ENCODE assay signal across 8 cellular contexts in the genomic region with DNA sequence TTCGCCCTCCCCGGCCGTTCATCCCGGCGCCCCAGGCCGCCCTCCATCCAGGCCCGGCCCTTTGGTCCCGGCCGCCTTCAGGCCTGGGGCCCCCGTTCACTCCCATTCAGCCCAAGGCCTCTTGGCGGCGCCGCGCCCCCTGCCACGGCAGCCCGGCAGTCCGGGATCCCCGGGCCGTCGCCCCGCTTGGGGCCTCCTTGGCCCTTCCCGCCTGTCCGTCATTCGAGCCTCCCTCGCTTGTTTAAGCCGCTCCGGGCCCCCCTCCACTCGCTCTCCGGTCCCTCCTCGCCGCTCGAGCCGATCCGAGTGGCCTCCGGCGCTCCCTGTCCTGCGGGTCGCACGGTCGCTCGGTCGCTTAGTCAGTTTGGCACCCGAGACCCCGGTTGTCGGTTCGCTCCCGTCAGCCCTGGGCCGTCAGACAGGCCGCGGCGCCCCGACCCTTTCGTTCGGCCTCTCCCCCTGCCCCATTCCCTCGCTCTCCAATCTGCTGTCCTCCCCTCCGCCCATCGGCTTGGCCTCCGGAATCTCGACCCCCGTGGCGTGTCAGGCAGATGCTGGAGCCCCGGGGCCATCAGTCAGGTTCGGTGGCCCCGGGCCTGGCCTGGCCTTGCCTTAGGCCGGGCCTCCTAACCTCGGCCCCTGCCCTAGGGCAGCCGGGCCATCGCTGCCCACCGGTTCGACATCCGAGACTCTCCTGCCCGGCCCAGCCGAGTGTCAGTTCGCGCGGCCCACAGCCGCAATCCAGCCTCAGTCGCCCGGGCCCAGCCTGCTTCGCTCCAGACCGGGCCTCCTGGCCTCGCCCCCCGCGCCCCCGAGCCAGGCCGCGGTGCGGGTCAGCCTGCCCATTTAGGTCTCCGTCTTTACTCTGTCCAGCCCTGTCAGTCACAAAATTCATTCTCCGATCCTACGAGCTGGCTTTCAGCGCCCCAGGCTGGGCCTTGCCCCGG. TPM values are rescaled to one million over a fixed set of nuclear protein-coding genes. Genes with fewer than 3 reads are reported as not detected.
DNase-seq lines count a peak whose midpoint lies in the region; ATAC-seq and TF ChIP-seq lines count a peak whose summit lies in the region.

No MANE protein-coding gene starts in this region.

- H4K20me1 ChIP-seq in KMS-11 (ENCODE audit: insufficient read depth) = no peaks in the 10 kb centered on the region

- peak overlapping the region; percentile 85 for H2AFZ ChIP-seq in KMS-11 (ENCODE audit: low read depth)

- ATAC-seq in GM21381 (IDR thresholded peaks at IDR 0.05; ENCODE audit: unreplicated experiment) (peak; percentile 25), HG03439 (IDR thresholded peaks at IDR 0.05; ENCODE audit: unreplicated experiment) (no peak)

- peaks cover 50% of the 10 kb centered on the region for H3K4me1 Mint-ChIP-seq in chondrocyte (ENCODE audit: low read depth)

- H3K27ac ChIP-seq in KMS-11 (peak overlapping the region; percentile 78), layer of hippocampus (ENCODE audit: low read depth, low read length) (peak overlapping the region; percentile 96)

- TF ChIP-seq CTCF in KMS-11 (conservative IDR thresholded peaks at IDR 0.05; ENCODE audit: low read depth, low read length) (0 out of 2 replicates have a peak, but pooled peaks have one; percentile 24), chondrocyte (IDR thresholded peaks at IDR 0.05) (peak; percentile 48)

- H3K4me2 ChIP-seq in KMS-11 = peak overlapping the region; percentile 61

- H3K9ac ChIP-seq in KMS-11 = peak overlapping the region; percentile 96

- H3K27me3 ChIP-seq in KMS-11 (ENCODE audit: insufficient read depth, low read depth) = no peaks in the 10 kb centered on the region
- H3K27me3 ChIP-seq in layer of hippocampus (ENCODE audit: control insufficient read depth, insufficient read depth, low read length) = no peaks in the 10 kb centered on the region

- H3K27me3 Mint-ChIP-seq in chondrocyte (ENCODE audit: low read depth) = no peaks in the 10 kb centered on the region

- peaks cover 7% of the 10 kb centered on the region for H3K36me3 Mint-ChIP-seq in chondrocyte (ENCODE audit: low read depth)

- H3K4me3 ChIP-seq in KMS-11 (IDR thresholded peaks at IDR 0.05; ENCODE audit: insufficient read depth, low read depth, low read length) = peak overlapping the region; percentile 72

- H3K27ac Mint-ChIP-seq in chondrocyte (ENCODE audit: unreplicated experiment) = peak overlapping the region; percentile 99

- H3K4me3 Mint-ChIP-seq in chondrocyte (ENCODE audit: unreplicated experiment) = peak overlapping the region; percentile 86

- peaks cover 15% of the 10 kb centered on the region for H3K4me1 ChIP-seq in KMS-11 (ENCODE audit: low read depth, poor library complexity, severe bottlenecking)

- DNase-seq in DMS79 (lab: John Stamatoyannopoulos, UW) (peak; percentile 17), chondrocyte (ENCODE audit: low spot score) (peak; percentile 93)
- peak; percentile 65 for DNase-seq in activated CD4-positive, CD25-positive, alpha-beta regulatory T cell treated with anti-CD3 and anti-CD28 coated beads, Interleukin-2, amount 50 U/mL, for 72 hours
- DNase-seq in stimulated activated CD4-positive, alpha-beta T cell treated with anti-CD3 and anti-CD28 coated beads, Interleukin-1b, Interleukin-23, amount 100 ng/mL, for 24 hours (ENCODE audit: low read depth in 4 of 4, low spot score in 1 of 4) = peak in 3 of 4 experiments; percentile 15 to 44 (median 22)

- no peaks in the 10 kb centered on the region for H3K36me3 ChIP-seq in KMS-11 (ENCODE audit: insufficient read depth)

- peaks cover 74% of the 10 kb centered on the region for H3K79me2 ChIP-seq in KMS-11 (ENCODE audit: insufficient read depth, low read depth)

- no peaks in the 10 kb centered on the region for H3K9me3 Mint-ChIP-seq in chondrocyte (ENCODE audit: low read depth)

RNA-seq across cellular contexts. Expression of gene LRRC41, which starts 1.1 kb away (rescaled TPM):
- total RNA-seq in chondrocyte = 82.0 to 96.8 TPM (median 82.9 TPM) in 3 replicates

RNA-seq across cellular contexts. Expression of gene UQCRH, which starts 1.1 kb away (rescaled TPM):
- 167 to 194 TPM (median 168 TPM) in 3 replicates for total RNA-seq in chondrocyte

RNA-seq across cellular contexts. Expression of gene NSUN4, which starts 38.2 kb away (rescaled TPM):
- 21.2 to 23.5 TPM (median 23.4 TPM) in 3 replicates for total RNA-seq in chondrocyte

RNA-seq across cellular contexts. Expression of gene RAD54L, which starts 54.8 kb away (rescaled TPM):
- total RNA-seq in chondrocyte = 2.6 to 9.9 TPM (median 2.7 TPM) in 3 replicates

Comparison
In these comparisons a context has a peak if more than half of its experiments do, and no peak if none do; other contexts are left out.
1. DNase-seq: peak in every context shown above with its lines; median percentile 93 in chondrocyte; 65 in activated CD4-positive, CD25-positive, alpha-beta regulatory T cell treated with anti-CD3 and anti-CD28 coated beads, Interleukin-2, amount 50 U/mL, for 72 hours; 22 in stimulated activated CD4-positive, alpha-beta T cell treated with anti-CD3 and anti-CD28 coated beads, Interleukin-1b, Interleukin-23, amount 100 ng/mL, for 24 hours; 17 in DMS79.